Comparison of ENCODE assay signal across 17 cellular contexts in genomic region chr12:95424271-95424994, GRCh38. TPM values are rescaled to one million over a fixed set of nuclear protein-coding genes. Genes with fewer than 3 reads are reported as not detected.
DNase-seq lines count a peak whose midpoint lies in the region; ATAC-seq, FAIRE-seq and TF ChIP-seq lines count a peak whose summit lies in the region.
"Had no signal": no experiment of that assay in that cellular context is flagged by ENCODE, and none has a peak within 500 bp of the region (broad histone marks: within the 10 kb centered on the region; RNA-seq: fewer than 3 reads in every experiment).

No MANE protein-coding gene starts in this region.

- H3K27me3 ChIP-seq in K562 (ENCODE audit: control insufficient read depth in 2 of 2, insufficient read depth in 2 of 2, low read length in 2 of 2) (no peaks in the 10 kb centered on the region), lung (ENCODE audit: control insufficient read depth, insufficient read depth) (no peaks in the 10 kb centered on the region)

- no peak for TF ChIP-seq POLR2A in K562 (conservative IDR thresholded peaks at IDR 0.05)

- no peak overlapping the region for H2AFZ ChIP-seq in K562 (ENCODE audit: low read depth, low read length)

- H3K4me2 ChIP-seq in K562 (ENCODE audit: insufficient read depth, low read length): no peak overlapping the region

- DNase-seq in DMS79 treated with DMSO at 0.1 percent for 48 hours (lab: John Stamatoyannopoulos, UW): peak; percentile 94
- peak; percentile 35 for DNase-seq in LNCaP clone FGC (ENCODE audit: low read depth)
- DNase-seq in K562 (ENCODE audit: extremely low read depth in 1 of 4, low spot score in 3 of 4): no peak
- DNase-seq in lung (ENCODE audit: low spot score): peak; percentile 48
- DNase-seq in GM20000 (ENCODE audit: low spot score): no peak
- no peak for DNase-seq in stimulated activated CD4-positive, alpha-beta T cell treated with anti-CD3 and anti-CD28 coated beads, Interleukin-1b, Interleukin-23, amount 100 ng/mL, for 48 hours
- DNase-seq: activated CD4-positive, alpha-beta T cell treated with anti-CD3 and anti-CD28 coated beads for 1 hour; hypothalamus; NCI-H1417 treated with DMSO at 0.1 percent for 48 hours; NCI-H510A treated with DMSO at 0.1 percent for 48 hours; posterior cingulate gyrus had no signal

- in situ Hi-C loops in K562 (cut with MboI): no loop called here

- CTCF ChIA-PET in K562 (lab: Yijun Ruan, JAX; ENCODE audit: low intra/inter-chr PET ratio): no interaction called here

- H3K4me3 ChIP-seq in LNCaP clone FGC (ENCODE audit: low read depth, low read length) (no peak overlapping the region), K562 (no peak overlapping the region), lung (no peak overlapping the region)

- WGBS in K562 (ENCODE audit: insufficient coverage, low coverage, missing lambda C conversion rate): 42% methylated on average over 5 of the region's 8 CpGs
- WGBS in lung, 2 donors: 68 to 85% methylated on average over 8 of the region's 8 CpGs

- no peak for TF ChIP-seq CTCF in LNCaP clone FGC (IDR thresholded peaks at IDR 0.05; ENCODE audit: control insufficient read depth, extremely low read depth, insufficient read depth)
- TF ChIP-seq CTCF in K562 (IDR thresholded peaks at IDR 0.05 in 2 of 3, conservative IDR thresholded peaks at IDR 0.05 in 1 of 3; ENCODE audit: insufficient read depth in 2 of 3, low read depth in 1 of 3, low read length in 3 of 3): no peak
- no peak for TF ChIP-seq CTCF in lung (IDR thresholded peaks at IDR 0.05; ENCODE audit: control extremely low read depth, extremely low read depth)
- TF ChIP-seq CTCF in GM20000 (IDR thresholded peaks at IDR 0.05; ENCODE audit: extremely low read depth, missing control alignments): no peak

- no peak overlapping the region for H3K9ac ChIP-seq in K562 (ENCODE audit: insufficient read depth in 1 of 2, low read depth in 2 of 2, low read length in 2 of 2)

- POLR2A ChIA-PET in K562 (lab: Yijun Ruan, JAX): no interaction called here

- no peak for TF ChIP-seq EP300 in K562 (IDR thresholded peaks at IDR 0.05; ENCODE audit: low read length)

- FAIRE-seq in K562 (lab: Jason Lieb, UNC): no peak
- FAIRE-seq: G401.6, GM12891, H1 had no signal

- no peak for ATAC-seq in K562
- ATAC-seq in lung (ENCODE audit: insufficient read depth, low FRiP score): no peak
- ATAC-seq in GM18867 (IDR thresholded peaks at IDR 0.05; ENCODE audit: unreplicated experiment): no peak
- no peak for ATAC-seq in HG03135 (IDR thresholded peaks at IDR 0.05; ENCODE audit: unreplicated experiment)

- no peaks in the 10 kb centered on the region for H3K79me2 ChIP-seq in K562 (ENCODE audit: control insufficient read depth, insufficient read depth, low read length)

- H3K4me1 ChIP-seq in K562 (replicated peaks in 1 of 2; ENCODE audit: control insufficient read depth in 2 of 2, insufficient read depth in 2 of 2, low read length in 2 of 2) (no peaks in the 10 kb centered on the region; a peak in 1 of 5 replicates), lung (ENCODE audit: control insufficient read depth in 2 of 2, insufficient read depth in 2 of 2, low read length in 2 of 2) (peaks cover 2 to 8% of the 10 kb centered on the region in 2 donors)

- no peak for TF ChIP-seq RAD21 in K562 (CRISPR knock-in tag; conservative IDR thresholded peaks at IDR 0.05 in 1 of 2, IDR thresholded peaks at IDR 0.05 in 1 of 2)

- H3K36me3 ChIP-seq in K562 (ENCODE audit: control insufficient read depth, insufficient read depth, low read length) (no peaks in the 10 kb centered on the region), lung (ENCODE audit: control insufficient read depth in 2 of 2, insufficient read depth in 2 of 2, low read length in 2 of 2) (no peaks in the 10 kb centered on the region)

- H3K9me3 ChIP-seq in K562 (replicated peaks; ENCODE audit: control insufficient read depth, insufficient read depth, low read depth, low read length) (no peaks in the 10 kb centered on the region), lung (ENCODE audit: control insufficient read depth in 2 of 2, insufficient read depth in 1 of 2, low read length in 1 of 2) (no peaks in the 10 kb centered on the region)

- H3K27ac ChIP-seq in K562 (ENCODE audit: extremely low read depth, low read depth, low read length) (no peak overlapping the region), lung (ENCODE audit: low read depth in 1 of 2, low read length in 1 of 2) (peak overlapping the region in 1 of 2 donors; percentile 33)
- H3K27ac ChIP-seq: HL-60 had no signal

- H3K9me1 ChIP-seq in K562 (ENCODE audit: control insufficient read depth, insufficient read depth, low read length): no peaks in the 10 kb centered on the region

- H4K20me1 ChIP-seq in K562 (replicated peaks; ENCODE audit: control insufficient read depth, insufficient read depth, low read length): no peaks in the 10 kb centered on the region

- no TSS peak for BruUV-seq in K562 (replicated peaks; lab: Mats Ljungman, UMichigan)

- intact Hi-C loops in K562 (cut with micrococcal nuclease): no loop called here

TF ChIP-seq in K562, 482 proteins besides CTCF, POLR2A, EP300 and RAD21:
- TF ChIP-seq MAFG (tag; conservative IDR thresholded peaks at IDR 0.05): no peak
- peak in 1 of 2 experiments; percentile 86 for TF ChIP-seq AFF1 (IDR thresholded peaks at IDR 0.05; ENCODE audit: low read depth in 1 of 2, partially characterized antibody in 2 of 2)
- TF ChIP-seq NFIC (IDR thresholded peaks at IDR 0.05): peak; percentile 52

RNA-seq across cellular contexts. Expression of gene METAP2, which starts 49.5 kb away (rescaled TPM):
- 21.0 and 95.6 TPM in 2 replicates for total RNA-seq in K562 (2011; cell fraction: chromatin; rRNA removed; ENCODE audit: low replicate concordance)
- 17.0 and 24.2 TPM in 2 replicates for total RNA-seq in K562 (2011; cell fraction: nucleolus; rRNA removed)
- 29.3 and 37.4 TPM in 2 replicates for total RNA-seq in K562 (2011; cell fraction: nucleoplasm; rRNA removed)
- total RNA-seq in K562 (2014; rRNA removed) (117 and 161 TPM in 2 replicates), K562 (2014; rRNA removed; fragmentation: Illumina TruSeq; extraction: Trizol) (180 and 219 TPM in 2 replicates), K562 (2015; rRNA removed; fragmentation: Illumina TruSeq; extraction: Trizol) (187 and 205 TPM in 2 replicates), K562 (2021) (107 and 112 TPM in 2 replicates), lung (10 to 100 TPM; 53.4 to 60.4 TPM)
- polyA plus RNA-seq in K562 (2011; rRNA removed) (149 and 197 TPM in 2 replicates), K562 (2014; fragmentation: Illumina TruSeq; extraction: Trizol) (195 and 197 TPM in 2 replicates), K562 (2014; fragmentation: Nextera tagmentation; extraction: Ambion mirVana) (100 to 1,000 TPM in 1 of 2 experiments, 10 to 100 TPM in 1; 75.5 to 104 TPM), K562 (2014; rRNA removed) (130 and 164 TPM in 2 replicates), lung (10 to 100 TPM; 49.1 to 49.3 TPM)
- polyA plus RNA-seq in K562 (2011; cell fraction: cytosol; rRNA removed): 26.0 and 50.2 TPM in 2 replicates
- polyA plus RNA-seq in K562 (2011; cell fraction: nucleus; rRNA removed): 22.9 and 34.9 TPM in 2 replicates
- polyA plus RNA-seq in K562 (2012): 112 and 123 TPM in 2 replicates
- 157 and 180 TPM in 2 replicates for polyA minus RNA-seq in K562 (2011; rRNA and poly(A)+ RNA removed)
- polyA minus RNA-seq in K562 (2011; cell fraction: cytosol; rRNA and poly(A)+ RNA removed): 36.6 and 38.9 TPM in 2 replicates
- polyA minus RNA-seq in K562 (2011; cell fraction: nucleus; rRNA and poly(A)+ RNA removed): 27.7 and 41.0 TPM in 2 replicates

Comparison
In these comparisons a context has a peak if more than half of its experiments do, and no peak if none do; other contexts are left out.
1. DNase-seq: peak in DMS79 treated with DMSO at 0.1 percent for 48 hours (single experiment), LNCaP clone FGC (single experiment) and lung (single experiment); none in K562 (0 of 4), GM20000 (single experiment) and stimulated activated CD4-positive, alpha-beta T cell treated with anti-CD3 and anti-CD28 coated beads, Interleukin-1b, Interleukin-23, amount 100 ng/mL, for 48 hours (single experiment).